ENCODE assay signal across 30 cellular contexts in the genomic region with DNA sequence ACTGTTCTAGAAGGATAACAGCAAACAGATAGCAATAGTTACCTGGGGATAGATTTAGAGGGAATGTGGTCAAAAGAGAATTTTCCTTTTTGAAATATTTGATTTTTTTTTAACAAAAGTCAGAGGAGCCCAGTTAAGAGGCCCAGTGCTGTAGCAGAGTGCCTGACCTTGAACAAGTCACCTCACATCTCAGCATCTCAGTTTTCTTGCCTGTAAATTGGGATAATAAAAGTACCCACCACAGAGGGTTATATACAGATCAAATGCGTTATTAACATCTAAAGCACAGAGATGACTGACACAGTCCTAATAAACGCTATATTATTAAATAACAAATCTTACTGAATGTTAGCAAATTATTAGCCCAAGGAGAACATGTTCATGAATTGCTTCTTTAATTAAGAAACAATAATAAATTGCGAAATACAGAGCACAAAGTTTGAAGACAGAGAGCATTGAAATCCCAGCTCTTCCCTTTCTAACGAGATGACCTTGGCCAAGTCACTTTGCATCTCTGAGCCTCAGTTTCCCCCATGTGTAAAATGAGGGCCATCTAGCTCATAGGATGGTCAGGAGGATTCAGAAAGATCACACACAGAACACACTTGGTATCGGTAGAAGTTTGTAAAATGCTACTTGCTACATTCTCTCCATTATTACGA. TPM values are rescaled to one million over a fixed set of nuclear protein-coding genes. Genes with fewer than 3 reads are reported as not detected.
"Had no signal": no experiment of that assay in that cellular context is flagged by ENCODE, and none has a peak within 500 bp of the region (broad histone marks: within the 10 kb centered on the region; RNA-seq: fewer than 3 reads in every experiment).

No MANE protein-coding gene starts in this region.

- ATAC-seq: activated CD4-positive, alpha-beta T cell treated with anti-CD3 and anti-CD28 coated beads for 36 hours; activated CD8-positive, alpha-beta T cell treated with anti-CD3 and anti-CD28 coated beads for 36 hours; activated T-cell treated with anti-CD3 and anti-CD28 coated beads, Interleukin-2, amount 50 U/mL, for 4 hours; activated T-helper 17 cell treated with anti-CD3 and anti-CD28 coated beads, Interleukin-2, amount 50 U/mL, for 72 hours; body of pancreas; effector memory CD8-positive, alpha-beta T cell; foreskin keratinocyte; gastrocnemius medialis; heart left ventricle; T-cell had no signal

- H3K4me1 ChIP-seq: body of pancreas, esophagus muscularis mucosa had no signal

- H3K9me3 ChIP-seq: body of pancreas, esophagus muscularis mucosa, gastrocnemius medialis, heart left ventricle had no signal

- H3K4me3 ChIP-seq: body of pancreas, esophagus muscularis mucosa, gastrocnemius medialis, heart left ventricle had no signal

- DNase-seq: activated B cell treated with CpG ODN at 0.5 μM for 24 hours; activated CD4-positive, alpha-beta T cell treated with anti-CD3 and anti-CD28 coated beads for 36 hours; activated CD4-positive, alpha-beta T cell treated with anti-CD3 and anti-CD28 coated beads, Interleukin-2, amount 10 ng/mL, durations not matched to agents 24 days and 14 days; activated CD4-positive, CD25-positive, alpha-beta regulatory T cell treated with anti-CD3 and anti-CD28 coated beads, Interleukin-2, amount 50 U/mL, for 72 hours; activated CD8-positive, alpha-beta memory T cell treated with anti-CD3 and anti-CD28 coated beads for 24 hours; activated CD8-positive, alpha-beta T cell treated with anti-CD3 and anti-CD28 coated beads for 36 hours; activated effector memory CD4-positive, alpha-beta T cell treated with Interleukin-2 at 50 U/mL for 16 hours; activated gamma-delta T cell treated with Interleukin-2 at 50 U/mL for 16 hours; activated naive CD4-positive, alpha-beta T cell treated with anti-CD3 and anti-CD28 coated beads, Interleukin-2, amount 50 U/mL, for 16 hours; activated naive CD4-positive, alpha-beta T cell treated with Interleukin-2 at 50 U/mL for 16 hours; activated T-cell treated with anti-CD3 and anti-CD28 coated beads, Interleukin-2, amount 50 U/mL, for 4 hours; amniotic stem cell; anterior cingulate cortex; body of pancreas; caudate nucleus; cortex of kidney; dermis blood vessel endothelial cell; effector CD4-positive, alpha-beta T cell; effector memory CD8-positive, alpha-beta T cell; erythroblast; foreskin keratinocyte; gastrocnemius medialis; glutamatergic neuron; heart left ventricle; T-cell; T-helper 9 cell; WERI-Rb-1 had no signal

- FAIRE-seq: colon had no signal

- H3K27ac ChIP-seq: body of pancreas, esophagus muscularis mucosa, foreskin keratinocyte, gastrocnemius medialis, heart left ventricle, WERI-Rb-1 had no signal

- H3K27me3 ChIP-seq: esophagus muscularis mucosa, gastrocnemius medialis, heart left ventricle had no signal

- H3K36me3 ChIP-seq: gastrocnemius medialis, WERI-Rb-1 had no signal

RNA-seq across cellular contexts. Expression of a gene that starts 35.5 kb away (rescaled TPM):
- total RNA-seq: activated B cell treated with CpG ODN at 0.5 μM for 24 hours, foreskin keratinocyte had no signal
- polyA plus RNA-seq: foreskin keratinocyte had no signal

RNA-seq across cellular contexts. Expression of a gene that starts 49.9 kb away (rescaled TPM):
- total RNA-seq: activated B cell treated with CpG ODN at 0.5 μM for 24 hours; activated CD4-positive, alpha-beta T cell treated with anti-CD3 and anti-CD28 coated beads for 36 hours; activated CD8-positive, alpha-beta T cell treated with anti-CD3 and anti-CD28 coated beads for 36 hours; activated T-helper 17 cell treated with anti-CD3 and anti-CD28 coated beads, Interleukin-2, amount 50 U/mL, for 72 hours; dermis blood vessel endothelial cell; foreskin keratinocyte had no signal
- polyA plus RNA-seq: foreskin keratinocyte had no signal
